ENCODE assay signal across 10 cellular contexts in the genomic region with DNA sequence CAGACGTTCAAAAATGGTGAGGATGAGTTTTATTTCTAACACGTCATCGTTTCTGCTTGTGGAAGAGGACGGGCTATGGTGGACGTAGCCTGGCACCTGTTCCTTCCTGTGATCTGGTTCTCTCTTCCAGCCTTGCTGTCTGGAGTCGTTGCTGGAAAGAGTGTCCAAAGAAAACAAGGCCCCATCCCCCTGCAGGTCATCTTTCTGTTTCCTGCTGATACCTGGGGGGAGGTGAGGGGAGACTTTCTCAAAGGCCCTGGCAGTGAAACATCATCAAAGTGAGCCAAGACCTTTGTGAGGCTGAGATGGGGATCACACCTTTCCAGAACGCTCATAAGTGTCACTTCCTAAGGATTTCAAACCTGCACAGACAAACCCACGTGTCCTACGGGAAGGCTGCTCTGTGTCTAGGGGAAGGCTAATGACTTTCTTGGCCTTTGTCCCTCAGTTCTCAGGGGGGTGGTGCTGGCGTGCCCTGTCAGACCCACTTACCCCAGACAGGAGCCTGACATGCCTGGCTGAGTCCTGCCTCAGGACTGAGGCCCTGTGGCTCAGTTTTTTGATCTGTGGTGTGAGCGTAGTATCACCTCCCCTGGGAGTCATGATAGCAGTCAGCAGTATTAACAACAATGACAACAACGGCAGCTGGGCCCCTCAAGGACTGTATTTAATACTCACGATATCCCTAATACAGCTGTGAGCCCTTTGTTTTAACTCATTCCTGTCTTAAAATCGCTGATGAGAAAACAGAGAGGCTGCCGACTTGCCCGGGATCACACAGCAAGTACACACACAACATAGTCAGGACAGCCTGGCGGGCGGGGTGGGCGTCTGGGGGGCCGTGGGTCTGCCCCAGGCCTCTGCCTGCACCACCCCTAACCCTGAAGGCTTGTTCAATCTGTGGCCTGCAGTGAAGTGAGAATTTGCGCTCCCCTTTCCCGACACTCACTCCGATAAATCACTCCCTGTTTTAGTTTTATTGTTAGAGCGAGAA.
A peak's percentile ranks its signal among the peaks of the same experiment; 100 is the strongest.
DNase-seq lines count a peak whose midpoint lies in the region; ATAC-seq and TF ChIP-seq lines count a peak whose summit lies in the region.
"Had no signal": no experiment of that assay in that cellular context is flagged by ENCODE, and none has a peak within 500 bp of the region (broad histone marks: within the 10 kb centered on the region; RNA-seq: fewer than 3 reads in every experiment).

No MANE protein-coding gene starts in this region.

- DNase-seq in T-helper 1 cell (no peak), CD1c-positive myeloid dendritic cell (ENCODE audit: extremely low spot score) (no peak), uterus (no peak), NCI-H446 (lab: John Stamatoyannopoulos, UW) (no peak)
- DNase-seq: IMR-90 had no signal

- no peaks in the 10 kb centered on the region for H3K27me3 ChIP-seq in neutrophil
- no peaks in the 10 kb centered on the region for H3K27me3 ChIP-seq in uterus

- TF ChIP-seq POLR2A in uterus (IDR thresholded peaks at IDR 0.05): no peak

- TF ChIP-seq CTCF in neutrophil (IDR thresholded peaks at IDR 0.05) (no peak), uterus (IDR thresholded peaks at IDR 0.05) (no peak)

- H3K4me1 ChIP-seq in neutrophil (ENCODE audit: control insufficient read depth in 1 of 2, insufficient read depth in 1 of 2, low read depth in 1 of 2, low read length in 1 of 2): peaks cover 32 to 34% of the 10 kb centered on the region in 2 experiments
- H3K4me1 ChIP-seq in uterus: no peaks in the 10 kb centered on the region

- intact Hi-C loops in uterus (cut with DNase I; ENCODE audit: low total_unique reads): no loop called here

- H3K4me3 Mint-ChIP-seq in T-helper 1 cell treated with Interleukin-12 subunit alpha and Interleukin-12 subunit beta and Interleukin-4 antibody, amounts not matched to agents 30 μg/mL and 1 μg/mL, for 36 hours: no peak overlapping the region
- H3K4me3 Mint-ChIP-seq in activated T-helper 17 cell treated with anti-CD3 and anti-CD28 coated beads, Interleukin-2, amount 50 U/mL, for 72 hours: no peak overlapping the region

- H3K27ac ChIP-seq in neutrophil (peak overlapping the region; percentile 95), uterus (no peak overlapping the region)

- H3K36me3 ChIP-seq in neutrophil: peaks cover 3% of the 10 kb centered on the region
- no peaks in the 10 kb centered on the region for H3K36me3 ChIP-seq in uterus

- H3K4me1 Mint-ChIP-seq in T-helper 1 cell treated with Interleukin-12 subunit alpha and Interleukin-12 subunit beta and Interleukin-4 antibody, amounts not matched to agents 30 μg/mL and 1 μg/mL, for 36 hours (ENCODE audit: low read depth): peaks cover 67% of the 10 kb centered on the region
- H3K4me1 Mint-ChIP-seq in activated T-helper 17 cell treated with anti-CD3 and anti-CD28 coated beads, Interleukin-2, amount 50 U/mL, for 72 hours: peaks cover 28% of the 10 kb centered on the region

- H3K36me3 Mint-ChIP-seq in T-helper 1 cell treated with Interleukin-12 subunit alpha and Interleukin-12 subunit beta and Interleukin-4 antibody, amounts not matched to agents 30 μg/mL and 1 μg/mL, for 36 hours (ENCODE audit: low read depth): peaks cover 28% of the 10 kb centered on the region
- peaks cover 7% of the 10 kb centered on the region for H3K36me3 Mint-ChIP-seq in activated T-helper 17 cell treated with anti-CD3 and anti-CD28 coated beads, Interleukin-2, amount 50 U/mL, for 72 hours (ENCODE audit: low read depth)

- ATAC-seq in HG03432 (IDR thresholded peaks at IDR 0.05; ENCODE audit: unreplicated experiment): peak; percentile 70
- ATAC-seq in activated T-helper 17 cell treated with anti-CD3 and anti-CD28 coated beads, Interleukin-2, amount 50 U/mL, for 72 hours (replicated peaks): no peak
- ATAC-seq: Panc1 had no signal

- H3K27me3 Mint-ChIP-seq in T-helper 1 cell treated with Interleukin-12 subunit alpha and Interleukin-12 subunit beta and Interleukin-4 antibody, amounts not matched to agents 30 μg/mL and 1 μg/mL, for 36 hours (ENCODE audit: low read depth): no peaks in the 10 kb centered on the region
- H3K27me3 Mint-ChIP-seq in activated T-helper 17 cell treated with anti-CD3 and anti-CD28 coated beads, Interleukin-2, amount 50 U/mL, for 72 hours: no peaks in the 10 kb centered on the region

- H3K9me3 Mint-ChIP-seq in T-helper 1 cell treated with Interleukin-12 subunit alpha and Interleukin-12 subunit beta and Interleukin-4 antibody, amounts not matched to agents 30 μg/mL and 1 μg/mL, for 36 hours: no peaks in the 10 kb centered on the region
- H3K9me3 Mint-ChIP-seq in activated T-helper 17 cell treated with anti-CD3 and anti-CD28 coated beads, Interleukin-2, amount 50 U/mL, for 72 hours: no peaks in the 10 kb centered on the region

- H3K27ac Mint-ChIP-seq in T-helper 1 cell treated with Interleukin-12 subunit alpha and Interleukin-12 subunit beta and Interleukin-4 antibody, amounts not matched to agents 30 μg/mL and 1 μg/mL, for 36 hours: peak overlapping the region; percentile 97
- peak overlapping the region; percentile 72 for H3K27ac Mint-ChIP-seq in activated T-helper 17 cell treated with anti-CD3 and anti-CD28 coated beads, Interleukin-2, amount 50 U/mL, for 72 hours

- no peaks in the 10 kb centered on the region for H3K9me3 ChIP-seq in neutrophil
- H3K9me3 ChIP-seq in uterus: no peaks in the 10 kb centered on the region

- H3K4me3 ChIP-seq in neutrophil (ENCODE audit: low read depth in 1 of 2, low read length in 1 of 2) (no peak overlapping the region), uterus (no peak overlapping the region)
